15 cellular contexts compared by ENCODE assay signal in the genomic region with DNA sequence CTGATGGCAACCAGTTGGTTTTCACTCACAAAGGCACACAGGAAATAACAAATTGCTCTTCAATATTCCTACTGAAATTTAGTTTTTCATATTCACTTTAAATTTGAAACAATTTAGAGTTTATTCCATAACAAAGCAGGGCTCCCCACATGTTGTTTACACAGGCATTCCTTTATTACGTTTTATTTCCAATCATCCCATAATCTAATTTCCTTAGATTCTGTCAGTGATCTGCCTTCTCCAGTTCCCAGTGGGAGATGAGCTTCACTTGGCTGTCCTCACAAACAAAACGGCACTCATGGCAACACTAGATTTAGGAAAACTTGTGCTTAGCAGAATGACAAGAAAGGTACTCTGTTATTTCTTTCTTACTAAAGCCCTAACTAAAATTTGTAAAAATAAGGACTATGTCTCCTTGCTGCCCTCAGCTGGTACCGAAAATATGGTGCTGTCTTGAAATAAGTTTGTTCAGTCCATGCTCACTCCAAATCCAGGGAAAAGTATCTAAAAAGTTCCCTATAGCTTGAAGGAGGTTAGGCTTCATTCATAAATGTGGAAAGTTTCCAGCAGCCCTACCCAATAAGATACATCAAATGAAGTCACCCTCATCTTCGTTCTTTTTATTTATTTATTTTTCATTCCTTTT. TPM values are rescaled to one million over a fixed set of nuclear protein-coding genes. Genes with fewer than 3 reads are reported as not detected.
DNase-seq lines count a peak whose midpoint lies in the region; ATAC-seq and TF ChIP-seq lines count a peak whose summit lies in the region.
"Had no signal": no experiment of that assay in that cellular context is flagged by ENCODE, and none has a peak within 500 bp of the region (broad histone marks: within the 10 kb centered on the region; RNA-seq: fewer than 3 reads in every experiment).

No MANE protein-coding gene starts in this region.

- H3K27ac Mint-ChIP-seq in activated CD8-positive, alpha-beta T cell treated with anti-CD3 and anti-CD28 coated beads for 36 hours: no peak overlapping the region
- H3K27ac Mint-ChIP-seq: activated T-cell treated with anti-CD3 and anti-CD28 coated beads, Interleukin-2, amount 50 U/mL, for 24 hours; effector memory CD8-positive, alpha-beta T cell had no signal

- peaks cover 2% of the 10 kb centered on the region for H3K4me1 Mint-ChIP-seq in activated CD8-positive, alpha-beta T cell treated with anti-CD3 and anti-CD28 coated beads for 36 hours (ENCODE audit: low read depth)

- in situ Hi-C loops in ACHN (cut with HindIII; ENCODE audit: low pct_ligation_motif_present, low pct_unique_long_range_greater_than_20kb, low sequenced_read_pairs): no loop called here

- H3K36me3 Mint-ChIP-seq in activated CD8-positive, alpha-beta T cell treated with anti-CD3 and anti-CD28 coated beads for 36 hours (ENCODE audit: low read depth): peaks cover 3% of the 10 kb centered on the region

- H3K4me3 ChIP-seq in LNCaP clone FGC (ENCODE audit: low read depth, low read length) (no peak overlapping the region), cardiac fibroblast (replicated peaks in 1 of 2; ENCODE audit: low read depth in 2 of 2, low read length in 2 of 2) (no peak overlapping the region), lower leg skin (ENCODE audit: low read depth, poor library complexity, severe bottlenecking) (no peak overlapping the region)
- H3K4me3 ChIP-seq: SJSA1, vagina had no signal

- intact Hi-C loops in activated CD8-positive, alpha-beta T cell treated with anti-CD3 and anti-CD28 coated beads for 36 hours (cut with micrococcal nuclease): no loop called here
- intact Hi-C loops in lower leg skin (cut with DNase I; ENCODE audit: low total_unique reads): no loop called here

- WGBS in lower leg skin, 2 donors: 53 to 65% methylated on average over 4 of the region's 4 CpGs

- H3K27me3 Mint-ChIP-seq in activated CD8-positive, alpha-beta T cell treated with anti-CD3 and anti-CD28 coated beads for 36 hours: no peaks in the 10 kb centered on the region
- H3K27me3 Mint-ChIP-seq: activated T-cell treated with anti-CD3 and anti-CD28 coated beads, Interleukin-2, amount 50 U/mL, for 24 hours; effector memory CD8-positive, alpha-beta T cell had no signal

- no peak for ATAC-seq in activated CD8-positive, alpha-beta T cell treated with anti-CD3 and anti-CD28 coated beads for 36 hours
- ATAC-seq in HG02642 (IDR thresholded peaks at IDR 0.05; ENCODE audit: poor library complexity, unreplicated experiment): no peak
- ATAC-seq: effector memory CD8-positive, alpha-beta T cell had no signal

- no peaks in the 10 kb centered on the region for H3K9me3 Mint-ChIP-seq in activated CD8-positive, alpha-beta T cell treated with anti-CD3 and anti-CD28 coated beads for 36 hours
- H3K9me3 Mint-ChIP-seq: activated T-cell treated with anti-CD3 and anti-CD28 coated beads, Interleukin-2, amount 50 U/mL, for 24 hours; effector memory CD8-positive, alpha-beta T cell had no signal

- DNase-seq in ACHN (peak; percentile 2), LNCaP clone FGC (ENCODE audit: low read depth) (no peak), cardiac fibroblast (ENCODE audit: low read depth in 2 of 2) (peak; percentile 30 to 59), kidney glomerular epithelial cell (lab: John Stamatoyannopoulos, UW) (peak; percentile 0), NCI-H82 treated with DMSO at 0.1 percent for 48 hours (lab: John Stamatoyannopoulos, UW; ENCODE audit: unreplicated experiment) (no peak), lower leg skin (ENCODE audit: low spot score in 2 of 2) (no peak)
- no peak for DNase-seq in activated CD8-positive, alpha-beta T cell treated with anti-CD3 and anti-CD28 coated beads for 36 hours
- DNase-seq: activated CD4-positive, alpha-beta T cell treated with anti-CD3 and anti-CD28 coated beads for 1 hour; activated T-cell treated with anti-CD3 and anti-CD28 coated beads, Interleukin-2, amount 50 U/mL, for 24 hours; effector memory CD8-positive, alpha-beta T cell; mesendoderm; NCI-H2081 treated with DMSO at 0.1 percent for 48 hours had no signal

- POLR2A ChIA-PET in activated CD8-positive, alpha-beta T cell treated with anti-CD3 and anti-CD28 coated beads for 36 hours (lab: Charles Lee): no interaction called here

- no peak overlapping the region for H3K4me3 Mint-ChIP-seq in activated CD8-positive, alpha-beta T cell treated with anti-CD3 and anti-CD28 coated beads for 36 hours
- H3K4me3 Mint-ChIP-seq: activated T-cell treated with anti-CD3 and anti-CD28 coated beads, Interleukin-2, amount 50 U/mL, for 24 hours; effector memory CD8-positive, alpha-beta T cell had no signal

- CTCF ChIA-PET in activated CD8-positive, alpha-beta T cell treated with anti-CD3 and anti-CD28 coated beads for 36 hours (lab: Charles Lee): interaction anchor here (0.9 kb wide), 1 partner anchor 9 kb away, joined by 3 read pairs; no protein-coding TSS in a partner anchor

- no peak for TF ChIP-seq POLR2A in lower leg skin (IDR thresholded peaks at IDR 0.05)

- TF ChIP-seq CTCF in LNCaP clone FGC (IDR thresholded peaks at IDR 0.05; ENCODE audit: control insufficient read depth, extremely low read depth, insufficient read depth) (peak; percentile 18; the same call in 1 of the 2 replicates), cardiac fibroblast (IDR thresholded peaks at IDR 0.05; ENCODE audit: low read depth, low read length) (peak; percentile 24), lower leg skin (IDR thresholded peaks at IDR 0.05) (no peak)
- TF ChIP-seq CTCF in activated CD8-positive, alpha-beta T cell treated with anti-CD3 and anti-CD28 coated beads for 36 hours (IDR thresholded peaks at IDR 0.05): no peak

RNA-seq across cellular contexts. Expression of gene PHYH, which starts 23.0 kb away (rescaled TPM):
- 10 to 100 TPM; 14.6 to 16.3 TPM for total RNA-seq in activated CD8-positive, alpha-beta T cell treated with anti-CD3 and anti-CD28 coated beads for 36 hours
- 10 to 100 TPM; 10.9 to 26.6 (median 17.3) TPM for total RNA-seq in lower leg skin

RNA-seq across cellular contexts. Expression of gene UCMA, which starts 42.7 kb away (rescaled TPM):
- total RNA-seq in activated CD8-positive, alpha-beta T cell treated with anti-CD3 and anti-CD28 coated beads for 36 hours: not detected
- not detected for total RNA-seq in lower leg skin
- total RNA-seq: SJSA1, vagina had no signal

Comparison
In these comparisons a context has a peak if more than half of its experiments do, and no peak if none do; other contexts are left out.
1. DNase-seq: peak in ACHN (single experiment), cardiac fibroblast (2 of 2) and kidney glomerular epithelial cell (single experiment); none in LNCaP clone FGC (single experiment), NCI-H82 treated with DMSO at 0.1 percent for 48 hours (single experiment), activated CD8-positive, alpha-beta T cell treated with anti-CD3 and anti-CD28 coated beads for 36 hours (single experiment) and lower leg skin (0 of 2).
2. CTCF ChIP-seq: peak in LNCaP clone FGC (single experiment) and cardiac fibroblast (single experiment); none in activated CD8-positive, alpha-beta T cell treated with anti-CD3 and anti-CD28 coated beads for 36 hours (single experiment) and lower leg skin (0 of 3).